ENCODE assay signal across 26 cellular contexts in the genomic region with DNA sequence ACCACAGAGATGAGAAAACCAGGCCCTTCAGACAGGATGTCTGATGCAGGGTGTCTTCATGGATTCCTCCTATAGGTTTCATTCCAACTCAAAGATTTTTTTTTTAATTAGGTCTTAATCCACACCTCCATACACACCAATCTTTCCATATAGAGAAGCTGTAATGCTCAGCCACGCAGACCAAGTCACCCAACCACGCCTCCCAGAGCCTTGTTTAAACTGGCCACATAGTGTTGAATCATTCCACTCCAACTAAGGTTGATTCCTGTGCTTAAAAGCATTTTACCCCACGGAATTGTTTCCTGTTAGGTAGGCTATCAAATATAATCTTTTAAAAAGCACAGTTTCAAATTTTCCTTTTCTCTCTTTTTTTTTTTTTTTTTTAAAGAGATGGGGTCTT.
"Had no signal": no experiment of that assay in that cellular context is flagged by ENCODE, and none has a peak within 500 bp of the region (broad histone marks: within the 10 kb centered on the region; RNA-seq: fewer than 3 reads in every experiment).

No MANE protein-coding gene starts in this region.

- H3K9me3 ChIP-seq: adrenal gland, ascending aorta, colonic mucosa, mucosa of descending colon, sigmoid colon, testis had no signal

- H3K4me3 ChIP-seq: adrenal gland, ascending aorta, colonic mucosa, dorsolateral prefrontal cortex, hepatocyte, mucosa of descending colon, sigmoid colon, smooth muscle cell, testis had no signal

- H3K4me1 Mint-ChIP-seq: central memory CD8-positive, alpha-beta T cell; stimulated activated memory B cell treated with anti-CD40 and anti-IgM and Interleukin-4, amounts not matched to agents 10 μg/mL and 1 μg/mL and 100 μg/mL, for 72 hours; T-cell had no signal

- H3K4me2 ChIP-seq: hepatocyte, smooth muscle cell had no signal

- ATAC-seq: activated CD8-positive, alpha-beta T cell treated with anti-CD3 and anti-CD28 coated beads, Interleukin-2, amount 10 ng/mL, durations not matched to agents 7 days and 5 days; mucosa of descending colon; stimulated activated memory B cell treated with anti-CD40 and anti-IgM and Interleukin-4, amounts not matched to agents 10 μg/mL and 1 μg/mL and 100 μg/mL, for 72 hours; T-cell had no signal

- H3K4me3 Mint-ChIP-seq: activated CD8-positive, alpha-beta T cell treated with anti-CD3 and anti-CD28 coated beads, Interleukin-2, amount 10 ng/mL, durations not matched to agents 7 days and 5 days; activated naive CD8-positive, alpha-beta T cell; central memory CD8-positive, alpha-beta T cell; stimulated activated memory B cell treated with anti-CD40 and anti-IgM and Interleukin-4, amounts not matched to agents 10 μg/mL and 1 μg/mL and 100 μg/mL, for 72 hours; T-cell; T-helper 2 cell treated with Interferon-gamma antibody and Interleukin-4, amounts not matched to agents 5 μg/mL and 100 μg/mL, for 36 hours; type B pancreatic cell had no signal

- H3K27me3 Mint-ChIP-seq: activated naive CD8-positive, alpha-beta T cell; central memory CD8-positive, alpha-beta T cell; stimulated activated memory B cell treated with anti-CD40 and anti-IgM and Interleukin-4, amounts not matched to agents 10 μg/mL and 1 μg/mL and 100 μg/mL, for 72 hours; T-cell; type B pancreatic cell had no signal

- H3K27ac ChIP-seq: adrenal gland, ascending aorta, brain microvascular endothelial cell, colonic mucosa, dorsolateral prefrontal cortex, hepatocyte, sigmoid colon, testis, WERI-Rb-1 had no signal

- H3K27me3 ChIP-seq: adrenal gland, ascending aorta, brain microvascular endothelial cell, colonic mucosa, dorsolateral prefrontal cortex, hepatocyte, sigmoid colon, testis had no signal

- H3K4me1 ChIP-seq: adrenal gland, ascending aorta, colonic mucosa, sigmoid colon, testis had no signal

- H3K36me3 ChIP-seq: adrenal gland, ascending aorta, brain microvascular endothelial cell, colonic mucosa, sigmoid colon, WERI-Rb-1 had no signal

- DNase-seq: activated CD4-positive, alpha-beta T cell treated with anti-CD3 and anti-CD28 coated beads for 1 hour; activated CD4-positive, alpha-beta T cell treated with anti-CD3 and anti-CD28 coated beads, Interleukin-2, amount 50 U/mL, for 1 hour; activated CD8-positive, alpha-beta T cell treated with anti-CD3 and anti-CD28 coated beads, Interleukin-2, amount 10 ng/mL, durations not matched to agents 7 days and 5 days; activated gamma-delta T cell treated with Interleukin-2 at 50 U/mL for 16 hours; adrenal gland; brain microvascular endothelial cell; colonic mucosa; dorsolateral prefrontal cortex; foreskin fibroblast; glutamatergic neuron; mesenchymal stem cell; mucosa of descending colon; nucleus accumbens; sigmoid colon; stimulated activated CD4-positive, alpha-beta T cell treated with anti-CD3 and anti-CD28 coated beads, Interleukin-15, amount 100 ng/mL, for 24 hours; T-cell; testis; WERI-Rb-1 had no signal

- H3K79me2 ChIP-seq: hepatocyte had no signal

- H3K27ac Mint-ChIP-seq: activated CD8-positive, alpha-beta T cell treated with anti-CD3 and anti-CD28 coated beads, Interleukin-2, amount 10 ng/mL, durations not matched to agents 7 days and 5 days; activated naive CD8-positive, alpha-beta T cell; stimulated activated memory B cell treated with anti-CD40 and anti-IgM and Interleukin-4, amounts not matched to agents 10 μg/mL and 1 μg/mL and 100 μg/mL, for 72 hours; T-cell; T-helper 2 cell treated with Interferon-gamma antibody and Interleukin-4, amounts not matched to agents 5 μg/mL and 100 μg/mL, for 36 hours; type B pancreatic cell had no signal

- H3K9me3 Mint-ChIP-seq: central memory CD8-positive, alpha-beta T cell; stimulated activated memory B cell treated with anti-CD40 and anti-IgM and Interleukin-4, amounts not matched to agents 10 μg/mL and 1 μg/mL and 100 μg/mL, for 72 hours; T-cell; T-helper 2 cell treated with Interferon-gamma antibody and Interleukin-4, amounts not matched to agents 5 μg/mL and 100 μg/mL, for 36 hours; type B pancreatic cell had no signal
